Comparison of ENCODE assay signal across 1 cellular context in the genomic region with DNA sequence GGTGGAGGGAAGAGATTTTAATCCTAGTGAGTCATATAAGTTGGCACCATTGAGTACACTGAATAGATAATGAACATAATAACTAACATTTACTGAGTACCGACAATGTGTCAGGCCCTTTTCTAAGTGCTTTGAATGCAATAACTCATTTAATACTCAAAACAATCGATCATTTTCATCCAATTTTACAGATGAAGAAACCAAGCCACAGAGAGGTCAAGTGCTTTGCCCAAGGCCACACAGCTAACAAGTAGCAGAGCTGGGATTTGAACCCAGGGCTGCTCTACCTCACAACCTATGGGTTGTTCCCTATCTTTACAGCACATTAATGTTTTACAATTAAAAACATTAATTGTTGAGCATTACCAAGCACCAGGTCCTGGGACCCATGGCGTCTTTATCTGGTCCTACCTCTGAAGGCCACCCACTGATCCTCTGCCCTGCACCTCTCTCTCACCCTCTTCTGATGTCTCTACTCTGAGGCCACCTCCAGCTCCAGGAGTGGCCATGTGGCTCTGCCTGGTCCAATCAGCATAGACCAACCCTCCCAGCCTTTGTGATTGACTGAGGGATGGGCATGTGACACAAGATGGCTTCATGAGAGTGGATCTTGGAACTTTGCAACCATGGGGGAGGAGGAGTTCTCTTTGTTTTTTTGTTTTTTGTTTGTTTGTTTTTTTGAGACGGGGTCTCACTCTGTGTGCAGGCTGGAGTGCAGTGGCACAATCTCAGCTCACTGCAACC.
TF ChIP-seq lines count a peak whose summit lies in the region.

No MANE protein-coding gene starts in this region.

TF ChIP-seq in H1, 55 proteins besides CTCF, POLR2A, EP300 and RAD21 (continued from another document):
- no peak for TF ChIP-seq TCF12 (IDR thresholded peaks at IDR 0.05; ENCODE audit: low read depth, low read length)
